17 cellular contexts compared by ENCODE assay signal in genomic region chr11:129959687-129960086, GRCh38. TPM values are rescaled to one million over a fixed set of nuclear protein-coding genes. Genes with fewer than 3 reads are reported as not detected.
DNase-seq lines count a peak whose midpoint lies in the region; ATAC-seq, FAIRE-seq and TF ChIP-seq lines count a peak whose summit lies in the region.
"Had no signal": no experiment of that assay in that cellular context is flagged by ENCODE, and none has a peak within 500 bp of the region (broad histone marks: within the 10 kb centered on the region; RNA-seq: fewer than 3 reads in every experiment).

No MANE protein-coding gene starts in this region.

- H3K4me2 ChIP-seq in A549 = peak overlapping the region; percentile 52; the same call in 1 of the 3 replicates

- in situ Hi-C loops in G401 (cut with HindIII; ENCODE audit: low sequenced_read_pairs) = no loop called here

- no peak for TF ChIP-seq CTCF in A549 (IDR thresholded peaks at IDR 0.05)

- no peak overlapping the region for H3K4me3 ChIP-seq in A549
- H3K4me3 ChIP-seq: SJCRH30 had no signal

- CTCF ChIA-PET in A549 (lab: Yijun Ruan, JAX) = no interaction called here

- TF ChIP-seq POLR2A in A549 (IDR thresholded peaks at IDR 0.05; ENCODE audit: low read length) (no peak), GM18505 (IDR thresholded peaks at IDR 0.05; ENCODE audit: borderline replicate concordance, extremely low read depth, insufficient read depth, insufficient read length) (no peak)

- POLR2A ChIA-PET in A549 (lab: Yijun Ruan, JAX) = no interaction called here

- WGBS in A549 (ENCODE audit: missing lambda C conversion rate) = 96% methylated on average over 3 of the region's 3 CpGs

- DNase-seq in A549 (ENCODE audit: low read depth in 1 of 2, low spot score in 1 of 2) = no peak
- DNase-seq in glomerular visceral epithelial cell (ENCODE audit: extremely low spot score) = peak; percentile 56
- DNase-seq in G401 (ENCODE audit: low spot score) = no peak
- no peak for DNase-seq in NCI-H345 (lab: John Stamatoyannopoulos, UW)
- DNase-seq: 8988T, MM.1S, NCI-H1105 treated with DMSO at 0.1 percent for 48 hours, NCI-H187 treated with DMSO at 0.1 percent for 48 hours, NCI-H82, SJCRH30 had no signal

- H3K4me1 ChIP-seq in A549 = peaks cover 12% of the 10 kb centered on the region
- H3K4me1 ChIP-seq: SJCRH30 had no signal

- no peak for TF ChIP-seq RAD21 in A549 (conservative IDR thresholded peaks at IDR 0.05 in 1 of 2, IDR thresholded peaks at IDR 0.05 in 1 of 2)

- no peak overlapping the region for H3K27ac ChIP-seq in A549
- H3K27ac ChIP-seq: RWPE1, SJCRH30 had no signal

- no peaks in the 10 kb centered on the region for H3K9me3 ChIP-seq in A549
- H3K9me3 ChIP-seq: SJCRH30 had no signal

- FAIRE-seq in A549 (lab: Jason Lieb, UNC) = no peak
- FAIRE-seq: G401.6, HepG2 had no signal

- no peak for ATAC-seq in A549
- peak; percentile 50 for ATAC-seq in GM18505 (IDR thresholded peaks at IDR 0.05; ENCODE audit: unreplicated experiment)
- ATAC-seq in HG03354 (IDR thresholded peaks at IDR 0.05; ENCODE audit: poor library complexity, severe bottlenecking, unreplicated experiment) = peak; percentile 46
- no peak for ATAC-seq in HG03460 (IDR thresholded peaks at IDR 0.05; ENCODE audit: unreplicated experiment)
- no peak for ATAC-seq in GM18861 (IDR thresholded peaks at IDR 0.05; ENCODE audit: unreplicated experiment)
- ATAC-seq: HepG2 had no signal

- no peak for TF ChIP-seq EP300 in A549 (IDR thresholded peaks at IDR 0.05)

TF ChIP-seq in A549, 52 proteins besides CTCF, POLR2A, EP300 and RAD21:
- TF ChIP-seq NPAS2 (CRISPR knock-in tag; IDR thresholded peaks at IDR 0.05; ENCODE audit: borderline replicate concordance) = no peak
- no peak for TF ChIP-seq MAZ (IDR thresholded peaks at IDR 0.05; ENCODE audit: borderline replicate concordance, low read depth, low read length)
- no peak for TF ChIP-seq GATA3 (IDR thresholded peaks at IDR 0.05; ENCODE audit: borderline replicate concordance)
- TF ChIP-seq FOSB (CRISPR knock-in tag; IDR thresholded peaks at IDR 0.05) = no peak
- no peak for TF ChIP-seq HMGXB4 (CRISPR knock-in tag; IDR thresholded peaks at IDR 0.05; ENCODE audit: borderline replicate concordance)
- TF ChIP-seq MAFK (IDR thresholded peaks at IDR 0.05; ENCODE audit: partially characterized antibody) = no peak
- no peak for TF ChIP-seq KDM5A (IDR thresholded peaks at IDR 0.05)
- no peak for TF ChIP-seq ZC3H11A (IDR thresholded peaks at IDR 0.05)

RNA-seq across cellular contexts. Expression of gene PRDM10, which starts 42.9 kb away (rescaled TPM):
- polyA plus RNA-seq in A549 (2011; rRNA removed) (4.0 and 5.5 TPM in 2 replicates), A549 (2017; fragmentation: RNase III; extraction: RNeasy Plus Mini Kit Qiagen cat#74134 plus additional on column Dnase treatment) (2.8 to 3.1 TPM (median 2.8 TPM) in 3 replicates)
- 2.1 and 2.4 TPM in 2 replicates for polyA plus RNA-seq in A549 (2012; cell fraction: cytosol; rRNA removed)
- polyA plus RNA-seq in A549 (2012; cell fraction: nucleus; rRNA removed) = 7.9 and 8.8 TPM in 2 replicates
- polyA minus RNA-seq in A549 (2011; rRNA and poly(A)+ RNA removed) = 14.6 and 23.4 TPM in 2 replicates
- 3.0 and 5.6 TPM in 2 replicates for total RNA-seq in G401 (2014; rRNA removed; shearing (Covaris generic))

Comparison
In these comparisons a context has a peak if more than half of its experiments do, and no peak if none do; other contexts are left out.
1. ATAC-seq: peak in GM18505 (single experiment) and HG03354 (single experiment); none in A549 (0 of 2), HG03460 (single experiment) and GM18861 (single experiment).